ENCODE assay signal across 15 cellular contexts in the genomic region with DNA sequence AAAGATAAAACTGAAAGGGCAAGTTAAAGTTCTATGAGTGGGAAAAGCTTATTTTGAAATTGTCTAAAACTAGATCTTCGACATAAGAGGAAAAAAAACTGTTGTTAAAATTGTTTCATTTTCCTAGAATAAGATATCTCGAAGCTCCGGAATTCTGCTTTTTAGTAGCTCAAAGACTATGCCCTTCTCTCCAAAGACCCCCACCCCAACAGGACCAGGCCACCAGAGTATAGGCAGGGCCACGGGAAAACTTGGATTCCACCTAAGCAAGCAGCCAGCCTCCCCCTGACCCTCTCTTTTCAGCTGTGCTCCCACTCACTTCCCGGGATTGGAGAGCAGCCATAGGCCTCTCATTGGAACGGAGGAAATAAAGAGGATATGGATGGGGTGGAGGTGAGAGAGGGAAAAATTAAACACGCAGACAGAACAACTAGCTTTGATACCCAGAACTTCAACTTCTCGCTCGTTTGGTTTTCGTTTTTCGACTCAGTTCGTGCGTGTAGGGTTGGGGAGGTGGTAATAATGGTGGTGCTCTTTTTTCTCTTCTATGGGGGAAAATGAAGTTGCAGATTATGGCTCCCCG. TPM values are rescaled to one million over a fixed set of nuclear protein-coding genes. Genes with fewer than 3 reads are reported as not detected.
DNase-seq lines count a peak whose midpoint lies in the region; ATAC-seq and TF ChIP-seq lines count a peak whose summit lies in the region.
"Had no signal": no experiment of that assay in that cellular context is flagged by ENCODE, and none has a peak within 500 bp of the region (broad histone marks: within the 10 kb centered on the region; RNA-seq: fewer than 3 reads in every experiment).

No MANE protein-coding gene starts in this region.

- peaks cover 80% of the 10 kb centered on the region for H3K27me3 Mint-ChIP-seq in activated CD4-positive, alpha-beta T cell treated with anti-CD3 and anti-CD28 coated beads, Interleukin-2, amount 10 ng/mL, durations not matched to agents 7 days and 5 days
- peaks cover 96% of the 10 kb centered on the region for H3K27me3 Mint-ChIP-seq in brain

- H3K27ac Mint-ChIP-seq in activated CD4-positive, alpha-beta T cell treated with anti-CD3 and anti-CD28 coated beads, Interleukin-2, amount 10 ng/mL, durations not matched to agents 7 days and 5 days, result peak overlapping the region; percentile 68
- H3K27ac Mint-ChIP-seq in brain, result peak overlapping the region in 1 of 5 experiments; percentile 76

- H2AFZ ChIP-seq in neuronal stem cell (ENCODE audit: low read length), result no peak overlapping the region

- H2BK12ac ChIP-seq in neuronal stem cell (ENCODE audit: low read length), result no peak overlapping the region

- no peak overlapping the region for H3K4me2 ChIP-seq in neuronal stem cell (ENCODE audit: insufficient read depth, low read length, poor library complexity, severe bottlenecking)

- no peak for ATAC-seq in HG03159 (IDR thresholded peaks at IDR 0.05; ENCODE audit: unreplicated experiment)
- ATAC-seq: foreskin keratinocyte, left lobe of liver had no signal

- TF ChIP-seq CTCF in brain (conservative IDR thresholded peaks at IDR 0.05), result no peak

- H4K8ac ChIP-seq in neuronal stem cell (ENCODE audit: low read depth, low read length), result no peak overlapping the region

- no peak overlapping the region for H2BK5ac ChIP-seq in neuronal stem cell (ENCODE audit: low read length)

- DNase-seq in activated CD4-positive, alpha-beta T cell treated with anti-CD3 and anti-CD28 coated beads, Interleukin-2, amount 10 ng/mL, durations not matched to agents 7 days and 5 days, result no peak
- DNase-seq in activated CD4-positive, alpha-beta T cell treated with anti-CD3 and anti-CD28 coated beads, Interleukin-2, amount 50 U/mL, for 1 hour, result no peak
- DNase-seq in H7 (peak; percentile 46), neuronal stem cell (ENCODE audit: low spot score) (peak; percentile 29), occipital lobe (lab: John Stamatoyannopoulos, UW) (no peak), activated gamma-delta T cell treated with Interleukin-2 at 50 U/mL for 16 hours (no peak)
- DNase-seq: ACHN, amygdala, COR-L47, foreskin keratinocyte, NCI-H1436 had no signal

- no peak overlapping the region for H3K18ac ChIP-seq in neuronal stem cell (ENCODE audit: low read length)

- no peak overlapping the region for H3K4ac ChIP-seq in neuronal stem cell (ENCODE audit: low read length)

- H3K9me3 Mint-ChIP-seq in activated CD4-positive, alpha-beta T cell treated with anti-CD3 and anti-CD28 coated beads, Interleukin-2, amount 10 ng/mL, durations not matched to agents 7 days and 5 days, result no peaks in the 10 kb centered on the region
- peaks cover 0 to 9% (median 3%) of the 10 kb centered on the region in 5 experiments for H3K9me3 Mint-ChIP-seq in brain

- H2AK5ac ChIP-seq in neuronal stem cell (ENCODE audit: low read depth, low read length), result no peak overlapping the region

- H3K14ac ChIP-seq in neuronal stem cell (ENCODE audit: low read length), result no peak overlapping the region

- H3K9me3 ChIP-seq in neuronal stem cell (replicated peaks in 1 of 2; ENCODE audit: control insufficient read depth in 2 of 2, insufficient read depth in 1 of 2, low read depth in 1 of 2, low read length in 2 of 2), result peaks cover 0 to 2% of the 10 kb centered on the region in 2 donors

- H3K27ac ChIP-seq in neuronal stem cell (replicated peaks; ENCODE audit: low read length), result no peak overlapping the region
- H3K27ac ChIP-seq: foreskin keratinocyte had no signal

- H3K4me3 Mint-ChIP-seq in activated CD4-positive, alpha-beta T cell treated with anti-CD3 and anti-CD28 coated beads, Interleukin-2, amount 10 ng/mL, durations not matched to agents 7 days and 5 days, result peak overlapping the region; percentile 30
- peak overlapping the region; percentile 54 to 80 (median 73) for H3K4me3 Mint-ChIP-seq in brain

- H3K23ac ChIP-seq in neuronal stem cell (ENCODE audit: low read depth, low read length, poor library complexity), result no peak overlapping the region

- no peak overlapping the region for H3K9ac ChIP-seq in neuronal stem cell (ENCODE audit: low read depth, low read length, poor library complexity)

- H3K4me1 Mint-ChIP-seq in activated CD4-positive, alpha-beta T cell treated with anti-CD3 and anti-CD28 coated beads, Interleukin-2, amount 10 ng/mL, durations not matched to agents 7 days and 5 days, result peaks cover 33% of the 10 kb centered on the region
- H3K4me1 Mint-ChIP-seq in brain, result peaks cover 50% of the 10 kb centered on the region

- H2BK120ac ChIP-seq in neuronal stem cell (ENCODE audit: low read depth, low read length), result no peak overlapping the region

- H3K27me3 ChIP-seq in H7 (ENCODE audit: control insufficient read depth, insufficient read depth, low read length) (peaks cover 97% of the 10 kb centered on the region), neuronal stem cell (ENCODE audit: control insufficient read depth in 3 of 3, insufficient read depth in 3 of 3, low read depth in 1 of 3, low read length in 3 of 3) (peaks cover 54 to 96% (median 88%) of the 10 kb centered on the region in 3 experiments)

- H4K91ac ChIP-seq in neuronal stem cell (ENCODE audit: low read depth, low read length, poor library complexity), result no peak overlapping the region

- H3K4me1 ChIP-seq in neuronal stem cell (ENCODE audit: control insufficient read depth in 2 of 2, insufficient read depth in 1 of 2, low read depth in 1 of 2, low read length in 2 of 2), result peaks cover 9 to 10% of the 10 kb centered on the region in 2 donors
- H3K4me1 ChIP-seq: foreskin keratinocyte had no signal

- CTCF ChIA-PET in activated CD4-positive, alpha-beta T cell treated with anti-CD3 and anti-CD28 coated beads, Interleukin-2, amount 10 ng/mL, durations not matched to agents 7 days and 5 days (lab: Charles Lee), result no interaction called here

- no CpG with 5 or more reads among the region's 14 CpGs for WGBS in neuronal stem cell (ENCODE audit: extremely low coverage in 2 of 2, insufficient read length in 2 of 2, insufficient replicate concordance in 1 of 2), 2 donors

- peaks cover 2% of the 10 kb centered on the region for H3K36me3 Mint-ChIP-seq in activated CD4-positive, alpha-beta T cell treated with anti-CD3 and anti-CD28 coated beads, Interleukin-2, amount 10 ng/mL, durations not matched to agents 7 days and 5 days (ENCODE audit: low read depth)
- H3K36me3 Mint-ChIP-seq in brain, result no peaks in the 10 kb centered on the region

- H3K36me3 ChIP-seq in H7 (replicated peaks; ENCODE audit: control insufficient read depth, insufficient read depth, low read length) (no peaks in the 10 kb centered on the region), neuronal stem cell (replicated peaks in 1 of 2; ENCODE audit: control insufficient read depth in 2 of 2, insufficient read depth in 2 of 2, low read length in 2 of 2) (no peaks in the 10 kb centered on the region)

- H3K4me3 ChIP-seq in H7 (ENCODE audit: insufficient read depth, low read depth, low read length) (no peak overlapping the region), neuronal stem cell (ENCODE audit: low read length in 2 of 2) (no peak overlapping the region)

- no peak overlapping the region for H2BK15ac ChIP-seq in neuronal stem cell (ENCODE audit: low read length)

- POLR2A ChIA-PET in activated CD4-positive, alpha-beta T cell treated with anti-CD3 and anti-CD28 coated beads, Interleukin-2, amount 10 ng/mL, durations not matched to agents 7 days and 5 days (lab: Charles Lee), result no interaction called here

- peaks cover 2% of the 10 kb centered on the region for H3K79me1 ChIP-seq in neuronal stem cell (ENCODE audit: low read depth, low read length)

RNA-seq across cellular contexts. Expression of gene POU4F1, which starts 2.9 kb away (rescaled TPM):
- under 1 TPM; 0.17 to 0.20 TPM for total RNA-seq in activated CD4-positive, alpha-beta T cell treated with anti-CD3 and anti-CD28 coated beads, Interleukin-2, amount 10 ng/mL, durations not matched to agents 7 days and 5 days
- total RNA-seq in H7 (2014; rRNA removed; shearing (Covaris generic)), result 0.03 TPM in 1 of 2 replicates, not detected in the other
- 2.9 TPM for polyA plus RNA-seq in brain (ENCODE audit: insufficient read depth, low read depth, low replicate concordance)
- polyA plus RNA-seq in neuronal stem cell (2013, experiment 1 of 2), result 0.04 TPM
- 0.04 TPM for polyA plus RNA-seq in neuronal stem cell (2013, experiment 2 of 2)
- total RNA-seq in occipital lobe, result under 0.01 TPM
- total RNA-seq: chondrocyte, foreskin keratinocyte, left lobe of liver had no signal
- polyA plus RNA-seq: foreskin keratinocyte had no signal

RNA-seq across cellular contexts. Expression of gene OBI1, which starts 58.5 kb away (rescaled TPM):
- total RNA-seq in activated CD4-positive, alpha-beta T cell treated with anti-CD3 and anti-CD28 coated beads, Interleukin-2, amount 10 ng/mL, durations not matched to agents 7 days and 5 days, result 10 to 100 TPM; 19.9 to 22.2 TPM
- total RNA-seq in H7 (2014; rRNA removed; shearing (Covaris generic)), result 30.5 and 37.2 TPM in 2 replicates
- polyA plus RNA-seq in brain (ENCODE audit: insufficient read depth, low read depth, low replicate concordance), result 6.3 TPM
- 22.0 TPM for polyA plus RNA-seq in neuronal stem cell (2013, experiment 1 of 2)
- polyA plus RNA-seq in neuronal stem cell (2013, experiment 2 of 2), result 22.1 TPM
- 76.0 TPM for total RNA-seq in occipital lobe

Comparison
In these comparisons a context has a peak if more than half of its experiments do, and no peak if none do; other contexts are left out.
1. DNase-seq: peak in H7 (single experiment) and neuronal stem cell (single experiment); none in activated CD4-positive, alpha-beta T cell treated with anti-CD3 and anti-CD28 coated beads, Interleukin-2, amount 10 ng/mL, durations not matched to agents 7 days and 5 days (single experiment), activated CD4-positive, alpha-beta T cell treated with anti-CD3 and anti-CD28 coated beads, Interleukin-2, amount 50 U/mL, for 1 hour (single experiment), occipital lobe (single experiment) and activated gamma-delta T cell treated with Interleukin-2 at 50 U/mL for 16 hours (single experiment).